Comparison of ENCODE assay signal across 34 cellular contexts in the genomic region with DNA sequence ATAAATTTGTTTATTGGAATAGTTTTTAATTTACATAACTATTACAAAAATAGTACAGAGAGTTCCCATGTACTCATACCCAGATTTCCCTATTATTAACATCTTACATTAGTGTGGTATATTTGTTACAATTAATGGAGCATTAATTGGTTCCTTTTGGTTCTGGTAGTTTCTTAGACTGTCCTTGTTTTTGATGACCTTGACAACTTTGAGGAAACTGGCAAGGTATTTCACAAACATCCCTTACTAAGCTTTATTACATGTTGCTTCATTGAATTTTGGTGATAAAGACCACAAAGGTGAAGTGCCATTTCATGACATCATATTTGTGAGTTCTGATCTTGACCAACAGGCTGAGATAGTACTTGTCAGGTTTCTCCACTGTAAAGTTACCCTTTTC.
"Had no signal": no experiment of that assay in that cellular context is flagged by ENCODE, and none has a peak within 500 bp of the region (broad histone marks: within the 10 kb centered on the region; RNA-seq: fewer than 3 reads in every experiment).

No MANE protein-coding gene starts in this region.

- H3K36me3 ChIP-seq: adrenal gland, ascending aorta, brain microvascular endothelial cell, breast epithelium, cardiac muscle cell had no signal

- H3K27ac ChIP-seq: adrenal gland, ascending aorta, body of pancreas, brain microvascular endothelial cell, breast epithelium, cardiac muscle cell had no signal

- H3K4me3 ChIP-seq: adrenal gland, ascending aorta, body of pancreas, breast epithelium, cardiac muscle cell had no signal

- H3K4me1 ChIP-seq: adrenal gland, ascending aorta, body of pancreas, breast epithelium had no signal

- H3K27me3 ChIP-seq: adrenal gland, ascending aorta, body of pancreas, brain microvascular endothelial cell, breast epithelium, cardiac muscle cell had no signal

- DNase-seq: activated effector memory CD4-positive, alpha-beta T cell treated with anti-CD3 and anti-CD28 coated beads, Interleukin-2, amount 50 U/mL, for 16 hours; activated effector memory CD4-positive, alpha-beta T cell treated with Interleukin-2 at 50 U/mL for 16 hours; activated gamma-delta T cell; activated gamma-delta T cell treated with Interleukin-2 at 50 U/mL for 16 hours; activated naive CD4-positive, alpha-beta T cell; activated naive CD4-positive, alpha-beta T cell treated with anti-CD3 and anti-CD28 coated beads for 36 hours; activated naive CD4-positive, alpha-beta T cell treated with anti-CD3 and anti-CD28 coated beads, Interleukin-2, amount 10 ng/mL, durations not matched to agents 7 days and 5 days; activated naive CD4-positive, alpha-beta T cell treated with anti-CD3 and anti-CD28 coated beads, Interleukin-2, amount 50 U/mL, for 16 hours; activated naive CD4-positive, alpha-beta T cell treated with Interleukin-2 at 50 U/mL for 16 hours; activated naive CD8-positive, alpha-beta T cell treated with anti-CD3 and anti-CD28 coated beads for 36 hours; activated naive CD8-positive, alpha-beta T cell treated with anti-CD3 and anti-CD28 coated beads, Interleukin-2, amount 10 ng/mL, durations not matched to agents 7 days and 5 days; activated naive CD8-positive, alpha-beta T cell treated with anti-CD3 and anti-CD28 coated beads, Interleukin-2, amount 50 U/mL, for 24 hours; activated T-cell treated with anti-CD3 and anti-CD28 coated beads, Interleukin-2, amount 50 U/mL, for 1 hour; activated T-cell treated with anti-CD3 and anti-CD28 coated beads, Interleukin-2, amount 50 U/mL, for 24 hours; activated T-cell treated with anti-CD3 and anti-CD28 coated beads, Interleukin-2, amount 50 U/mL, for 4 hours; activated T-cell treated with anti-CD3 and anti-CD28 coated beads, Interleukin-2, amount 50 U/mL, for 48 hours; activated T-cell treated with anti-CD3 and anti-CD28 coated beads, Interleukin-2, amount 50 U/mL, for 72 hours; adrenal gland; amniotic stem cell; amygdala; anterior cingulate cortex; aorta; body of pancreas; brain microvascular endothelial cell; caudate nucleus; central memory CD4-positive, alpha-beta T cell; cerebellar nuclear complex had no signal

- FAIRE-seq: astrocyte, bronchial epithelial cell had no signal

- H3K9me3 ChIP-seq: adrenal gland, ascending aorta, body of pancreas, breast epithelium had no signal

- ATAC-seq: activated naive CD4-positive, alpha-beta T cell treated with anti-CD3 and anti-CD28 coated beads, Interleukin-2, amount 50 U/mL, for 72 hours; activated naive CD8-positive, alpha-beta T cell treated with anti-CD3 and anti-CD28 coated beads, Interleukin-2, amount 50 U/mL, for 24 hours; activated T-cell treated with anti-CD3 and anti-CD28 coated beads, Interleukin-2, amount 50 U/mL, for 4 hours; activated T-cell treated with anti-CD3 and anti-CD28 coated beads, Interleukin-2, amount 50 U/mL, for 72 hours; activated T-helper 17 cell treated with anti-CD3 and anti-CD28 coated beads, Interleukin-2, amount 50 U/mL, for 72 hours; body of pancreas had no signal
